In genomic region chr19:52590728-52591127, GRCh38 we compare ENCODE assay signal across 3 cellular contexts.
TF ChIP-seq lines count a peak whose summit lies in the region.

No MANE protein-coding gene starts in this region.

TF ChIP-seq in SK-N-SH, 30 proteins besides CTCF, POLR2A, EP300 and RAD21 (continued from another document):
- TF ChIP-seq ZBTB33 (IDR thresholded peaks at IDR 0.05; ENCODE audit: borderline replicate concordance, low read depth) (no peak), MXI1 (IDR thresholded peaks at IDR 0.05; ENCODE audit: low read depth, low read length) (no peak), POLR2AphosphoS5 (IDR thresholded peaks at IDR 0.05; ENCODE audit: low read depth, low read length) (no peak), NFIC (IDR thresholded peaks at IDR 0.05; ENCODE audit: borderline replicate concordance) (no peak), TCF12 (IDR thresholded peaks at IDR 0.05) (no peak), NRF1 (IDR thresholded peaks at IDR 0.05; ENCODE audit: low read depth, low read length) (no peak), SMC3 (IDR thresholded peaks at IDR 0.05; ENCODE audit: low read depth, low read length) (no peak), RCOR1 (IDR thresholded peaks at IDR 0.05; ENCODE audit: low read length) (no peak), FOSL2 (IDR thresholded peaks at IDR 0.05; ENCODE audit: borderline replicate concordance, low read depth) (no peak), ELF1 (IDR thresholded peaks at IDR 0.05) (no peak), GABPA (IDR thresholded peaks at IDR 0.05; ENCODE audit: low read depth) (no peak)
- TF ChIP-seq, protein P1, sequence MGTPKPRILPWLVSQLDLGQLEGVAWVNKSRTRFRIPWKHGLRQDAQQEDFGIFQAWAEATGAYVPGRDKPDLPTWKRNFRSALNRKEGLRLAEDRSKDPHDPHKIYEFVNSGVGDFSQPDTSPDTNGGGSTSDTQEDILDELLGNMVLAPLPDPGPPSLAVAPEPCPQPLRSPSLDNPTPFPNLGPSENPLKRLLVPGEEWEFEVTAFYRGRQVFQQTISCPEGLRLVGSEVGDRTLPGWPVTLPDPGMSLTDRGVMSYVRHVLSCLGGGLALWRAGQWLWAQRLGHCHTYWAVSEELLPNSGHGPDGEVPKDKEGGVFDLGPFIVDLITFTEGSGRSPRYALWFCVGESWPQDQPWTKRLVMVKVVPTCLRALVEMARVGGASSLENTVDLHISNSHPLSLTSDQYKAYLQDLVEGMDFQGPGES (IDR thresholded peaks at IDR 0.05; ENCODE audit: low read depth, low read length), result no peak
- TF ChIP-seq, protein P2, sequence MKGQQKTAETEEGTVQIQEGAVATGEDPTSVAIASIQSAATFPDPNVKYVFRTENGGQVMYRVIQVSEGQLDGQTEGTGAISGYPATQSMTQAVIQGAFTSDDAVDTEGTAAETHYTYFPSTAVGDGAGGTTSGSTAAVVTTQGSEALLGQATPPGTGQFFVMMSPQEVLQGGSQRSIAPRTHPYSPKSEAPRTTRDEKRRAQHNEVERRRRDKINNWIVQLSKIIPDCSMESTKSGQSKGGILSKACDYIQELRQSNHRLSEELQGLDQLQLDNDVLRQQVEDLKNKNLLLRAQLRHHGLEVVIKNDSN (IDR thresholded peaks at IDR 0.05; ENCODE audit: borderline replicate concordance, low read depth), result no peak
TF ChIP-seq in SK-N-SH: peak in this region for 0.

TF ChIP-seq in SK-N-SH treated with all-trans-retinoic acid at 6 μM for 48 hours, 23 proteins besides CTCF, POLR2A, EP300 and RAD21:
- TF ChIP-seq, protein P3, sequence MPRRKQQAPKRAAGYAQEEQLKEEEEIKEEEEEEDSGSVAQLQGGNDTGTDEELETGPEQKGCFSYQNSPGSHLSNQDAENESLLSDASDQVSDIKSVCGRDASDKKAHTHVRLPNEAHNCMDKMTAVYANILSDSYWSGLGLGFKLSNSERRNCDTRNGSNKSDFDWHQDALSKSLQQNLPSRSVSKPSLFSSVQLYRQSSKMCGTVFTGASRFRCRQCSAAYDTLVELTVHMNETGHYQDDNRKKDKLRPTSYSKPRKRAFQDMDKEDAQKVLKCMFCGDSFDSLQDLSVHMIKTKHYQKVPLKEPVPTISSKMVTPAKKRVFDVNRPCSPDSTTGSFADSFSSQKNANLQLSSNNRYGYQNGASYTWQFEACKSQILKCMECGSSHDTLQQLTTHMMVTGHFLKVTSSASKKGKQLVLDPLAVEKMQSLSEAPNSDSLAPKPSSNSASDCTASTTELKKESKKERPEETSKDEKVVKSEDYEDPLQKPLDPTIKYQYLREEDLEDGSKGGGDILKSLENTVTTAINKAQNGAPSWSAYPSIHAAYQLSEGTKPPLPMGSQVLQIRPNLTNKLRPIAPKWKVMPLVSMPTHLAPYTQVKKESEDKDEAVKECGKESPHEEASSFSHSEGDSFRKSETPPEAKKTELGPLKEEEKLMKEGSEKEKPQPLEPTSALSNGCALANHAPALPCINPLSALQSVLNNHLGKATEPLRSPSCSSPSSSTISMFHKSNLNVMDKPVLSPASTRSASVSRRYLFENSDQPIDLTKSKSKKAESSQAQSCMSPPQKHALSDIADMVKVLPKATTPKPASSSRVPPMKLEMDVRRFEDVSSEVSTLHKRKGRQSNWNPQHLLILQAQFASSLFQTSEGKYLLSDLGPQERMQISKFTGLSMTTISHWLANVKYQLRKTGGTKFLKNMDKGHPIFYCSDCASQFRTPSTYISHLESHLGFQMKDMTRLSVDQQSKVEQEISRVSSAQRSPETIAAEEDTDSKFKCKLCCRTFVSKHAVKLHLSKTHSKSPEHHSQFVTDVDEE (CRISPR knock-in tag; IDR thresholded peaks at IDR 0.05), result no peak
- TF ChIP-seq SNAI2 (CRISPR knock-in tag; IDR thresholded peaks at IDR 0.05) (no peak), CREB5 (CRISPR knock-in tag; IDR thresholded peaks at IDR 0.05; ENCODE audit: low read depth) (no peak), OSR1 (CRISPR knock-in tag; IDR thresholded peaks at IDR 0.05) (no peak), ESRRG (CRISPR knock-in tag; IDR thresholded peaks at IDR 0.05) (no peak), CSDC2 (CRISPR knock-in tag; IDR thresholded peaks at IDR 0.05) (no peak), BACH2 (CRISPR knock-in tag; IDR thresholded peaks at IDR 0.05; ENCODE audit: borderline replicate concordance) (no peak), TCF4 (CRISPR knock-in tag; IDR thresholded peaks at IDR 0.05; ENCODE audit: borderline replicate concordance) (no peak)
- TF ChIP-seq, protein P4, sequence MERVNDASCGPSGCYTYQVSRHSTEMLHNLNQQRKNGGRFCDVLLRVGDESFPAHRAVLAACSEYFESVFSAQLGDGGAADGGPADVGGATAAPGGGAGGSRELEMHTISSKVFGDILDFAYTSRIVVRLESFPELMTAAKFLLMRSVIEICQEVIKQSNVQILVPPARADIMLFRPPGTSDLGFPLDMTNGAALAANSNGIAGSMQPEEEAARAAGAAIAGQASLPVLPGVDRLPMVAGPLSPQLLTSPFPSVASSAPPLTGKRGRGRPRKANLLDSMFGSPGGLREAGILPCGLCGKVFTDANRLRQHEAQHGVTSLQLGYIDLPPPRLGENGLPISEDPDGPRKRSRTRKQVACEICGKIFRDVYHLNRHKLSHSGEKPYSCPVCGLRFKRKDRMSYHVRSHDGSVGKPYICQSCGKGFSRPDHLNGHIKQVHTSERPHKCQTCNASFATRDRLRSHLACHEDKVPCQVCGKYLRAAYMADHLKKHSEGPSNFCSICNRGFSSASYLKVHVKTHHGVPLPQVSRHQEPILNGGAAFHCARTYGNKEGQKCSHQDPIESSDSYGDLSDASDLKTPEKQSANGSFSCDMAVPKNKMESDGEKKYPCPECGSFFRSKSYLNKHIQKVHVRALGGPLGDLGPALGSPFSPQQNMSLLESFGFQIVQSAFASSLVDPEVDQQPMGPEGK (CRISPR knock-in tag; IDR thresholded peaks at IDR 0.05; ENCODE audit: borderline replicate concordance), result no peak

TF ChIP-seq in WTC11, 78 proteins besides CTCF, POLR2A, EP300 and RAD21 (continued from another document):
- TF ChIP-seq ELF4 (CRISPR knock-in tag; IDR thresholded peaks at IDR 0.05; ENCODE audit: low read depth) (no peak), ZNF671 (CRISPR knock-in tag; IDR thresholded peaks at IDR 0.05) (no peak), ZNF423 (CRISPR knock-in tag; IDR thresholded peaks at IDR 0.05) (no peak)
- TF ChIP-seq, protein P5, sequence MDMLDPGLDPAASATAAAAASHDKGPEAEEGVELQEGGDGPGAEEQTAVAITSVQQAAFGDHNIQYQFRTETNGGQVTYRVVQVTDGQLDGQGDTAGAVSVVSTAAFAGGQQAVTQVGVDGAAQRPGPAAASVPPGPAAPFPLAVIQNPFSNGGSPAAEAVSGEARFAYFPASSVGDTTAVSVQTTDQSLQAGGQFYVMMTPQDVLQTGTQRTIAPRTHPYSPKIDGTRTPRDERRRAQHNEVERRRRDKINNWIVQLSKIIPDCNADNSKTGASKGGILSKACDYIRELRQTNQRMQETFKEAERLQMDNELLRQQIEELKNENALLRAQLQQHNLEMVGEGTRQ (CRISPR knock-in tag; IDR thresholded peaks at IDR 0.05), result no peak
